In genomic region chr5:177430146-177430951, GRCh38 we compare ENCODE assay signal across 12 cellular contexts. TPM values are rescaled to one million over a fixed set of nuclear protein-coding genes. Genes with fewer than 3 reads are reported as not detected.
DNase-seq lines count a peak whose midpoint lies in the region; ATAC-seq, FAIRE-seq and TF ChIP-seq lines count a peak whose summit lies in the region.
"Had no signal": no experiment of that assay in that cellular context is flagged by ENCODE, and none has a peak within 500 bp of the region (broad histone marks: within the 10 kb centered on the region; RNA-seq: fewer than 3 reads in every experiment).

No MANE protein-coding gene starts in this region.

- no peaks in the 10 kb centered on the region for H4K20me1 ChIP-seq in HepG2 (ENCODE audit: insufficient read depth, low read length)

- peaks cover 7% of the 10 kb centered on the region for H3K36me3 Mint-ChIP-seq in T-helper 17 cell (ENCODE audit: low read depth)

- BruUV-seq in HepG2 (replicated peaks; lab: Mats Ljungman, UMichigan) = no TSS peak

- CTCF ChIA-PET in HepG2 (lab: Yijun Ruan, JAX; ENCODE audit: low intra/inter-chr PET ratio, low total read pairs) = no interaction called here

- no peak overlapping the region for H2AFZ ChIP-seq in HepG2 (ENCODE audit: low read length)

- no peak for FAIRE-seq in HepG2 (lab: Jason Lieb, UNC)

- H3K36me3 ChIP-seq in HepG2 (replicated peaks in 1 of 2; ENCODE audit: control insufficient read depth in 1 of 2, insufficient read depth in 2 of 2, low read length in 2 of 2) = peaks cover 14 to 24% of the 10 kb centered on the region in 2 experiments; a peak in 4 of 5 replicates
- H3K36me3 ChIP-seq in right lobe of liver = peaks cover 0 to 31% (median 0%) of the 10 kb centered on the region in 4 donors
- H3K36me3 ChIP-seq in upper lobe of right lung = peaks cover 37% of the 10 kb centered on the region

- intact Hi-C loops in HepG2 (cut with micrococcal nuclease; ENCODE audit: unreplicated experiment) (no loop called here), right lobe of liver (cut with DNase I) (no loop called here), upper lobe of right lung (cut with DNase I) (no loop called here)

- no peak for TF ChIP-seq CTCF in HepG2 (CRISPR knock-in tag; IDR thresholded peaks at IDR 0.05)
- no peak for TF ChIP-seq CTCF in right lobe of liver (IDR thresholded peaks at IDR 0.05)
- TF ChIP-seq CTCF in upper lobe of right lung (IDR thresholded peaks at IDR 0.05) = no peak

- in situ Hi-C loops in HepG2 (cut with HindIII; ENCODE audit: extremely low pct_ligation_motif_present, low pct_unique_long_range_greater_than_20kb) = no loop called here

- TF ChIP-seq POLR2A in HepG2 (IDR thresholded peaks at IDR 0.05; ENCODE audit: insufficient read depth in 1 of 2, low read depth in 2 of 2, low read length in 2 of 2) = no peak
- no peak for TF ChIP-seq POLR2A in right lobe of liver (IDR thresholded peaks at IDR 0.05)

- H3K4me3 ChIP-seq in HepG2 (replicated peaks in 1 of 3; ENCODE audit: insufficient read depth in 1 of 3, low read depth in 2 of 3, low read length in 3 of 3) (no peak overlapping the region), right lobe of liver (no peak overlapping the region), upper lobe of right lung (no peak overlapping the region)
- H3K4me3 ChIP-seq: lung had no signal

- peaks cover 42% of the 10 kb centered on the region for H3K4me1 ChIP-seq in HepG2 (ENCODE audit: insufficient read depth, low read length)
- peaks cover 0 to 16% (median 0%) of the 10 kb centered on the region in 4 donors for H3K4me1 ChIP-seq in right lobe of liver
- peaks cover 49% of the 10 kb centered on the region for H3K4me1 ChIP-seq in upper lobe of right lung

- no peak overlapping the region for H3K9ac ChIP-seq in HepG2 (ENCODE audit: insufficient read depth, low read depth, low read length)

- H3K4me3 Mint-ChIP-seq in T-helper 17 cell = peak overlapping the region; percentile 93

- H3K27me3 Mint-ChIP-seq in T-helper 17 cell = no peaks in the 10 kb centered on the region

- no peak for TF ChIP-seq RAD21 in HepG2 (CRISPR knock-in tag; IDR thresholded peaks at IDR 0.05)

- no peaks in the 10 kb centered on the region for H3K9me3 ChIP-seq in HepG2 (ENCODE audit: low read length)
- H3K9me3 ChIP-seq in right lobe of liver = no peaks in the 10 kb centered on the region
- H3K9me3 ChIP-seq in T-helper 17 cell (ENCODE audit: control insufficient read depth, low read length, poor library complexity, severe bottlenecking) = no peaks in the 10 kb centered on the region
- H3K9me3 ChIP-seq in upper lobe of right lung = no peaks in the 10 kb centered on the region

- ATAC-seq in HepG2 (no peak), right lobe of liver (no peak), T-helper 17 cell (no peak), esophagus mucosa (peak; percentile 6), upper lobe of right lung (no peak)

- peaks cover 14% of the 10 kb centered on the region for H3K79me2 ChIP-seq in HepG2 (ENCODE audit: insufficient read depth, low read length)

- no peak for TF ChIP-seq EP300 in HepG2 (IDR thresholded peaks at IDR 0.05; ENCODE audit: low read depth in 2 of 2, low read length in 2 of 2)
- TF ChIP-seq EP300 in HepG2 (CRISPR knock-in tag; IDR thresholded peaks at IDR 0.05; ENCODE audit: borderline replicate concordance) = no peak

- peaks cover 61% of the 10 kb centered on the region for H3K4me1 Mint-ChIP-seq in T-helper 17 cell

- POLR2A ChIA-PET in HepG2 (lab: Yijun Ruan, JAX) = interaction anchor here (1.0 kb wide), 1 partner anchor 17 kb away, joined by 4 read pairs; no protein-coding TSS in a partner anchor

- no peak overlapping the region for H3K4me2 ChIP-seq in HepG2 (ENCODE audit: low read depth, low read length)

- H3K27me3 ChIP-seq in HepG2 (ENCODE audit: control insufficient read depth in 1 of 2, insufficient read depth in 2 of 2, low read length in 2 of 2) (no peaks in the 10 kb centered on the region; a peak in 1 of 5 replicates), right lobe of liver (no peaks in the 10 kb centered on the region), upper lobe of right lung (no peaks in the 10 kb centered on the region)

- WGBS in HepG2 (ENCODE audit: low lambda C conversion rate) = 97% methylated on average over 22 of the region's 26 CpGs
- 86% methylated on average over 8 of the region's 26 CpGs for WGBS in right lobe of liver (ENCODE audit: insufficient coverage, low coverage, low lambda C conversion rate, missing lambda C conversion rate)

- no peak for DNase-seq in HepG2 (ENCODE audit: low spot score)
- DNase-seq in right lobe of liver = no peak
- peak in 1 of 3 donors; percentile 5 for DNase-seq in T-helper 17 cell
- peak; percentile 58 for DNase-seq in upper lobe of right lung
- DNase-seq in GDM1 (lab: John Stamatoyannopoulos, UW) = no peak
- DNase-seq in epidermal melanocyte (ENCODE audit: insufficient read length, low spot score) = no peak
- no peak for DNase-seq in SKM-1 treated with dmso at 0.1 percent for 144 hours (lab: John Stamatoyannopoulos, UW; ENCODE audit: unreplicated experiment)
- DNase-seq: NCI-H345; stimulated activated naive CD4-positive, alpha-beta T cell treated with Interleukin-2 at 50 U/mL for 16 hours had no signal

- peak overlapping the region; percentile 98 for H3K27ac Mint-ChIP-seq in T-helper 17 cell

- H3K27ac ChIP-seq in HepG2 (ENCODE audit: extremely low read length, insufficient read depth, low read length) (no peak overlapping the region), right lobe of liver (peak overlapping the region in 1 of 3 donors; percentile 33), upper lobe of right lung (no peak overlapping the region)

RNA-seq across cellular contexts. Expression of gene GRK6, which starts 3.9 kb away (rescaled TPM):
- total RNA-seq in HepG2 (2016; rRNA removed; fragmentation: Illumina TruSeq; extraction: Trizol) (16.1 and 19.9 TPM in 2 replicates), right lobe of liver (10 to 100 TPM in 3 of 6 experiments, 1 to 10 TPM in 3; 6.1 to 10.8 (median 10.0) TPM), T-helper 17 cell (100 to 1,000 TPM; 178 to 232 TPM), esophagus mucosa (26.6 TPM), upper lobe of right lung (43.9 TPM)
- total RNA-seq in HepG2 (2016; cell fraction: cytosol; rRNA removed; fragmentation: Illumina TruSeq; extraction: Trizol; ENCODE audit: low read depth) = 21.2 and 25.1 TPM in 2 replicates
- 15.7 and 20.8 TPM in 2 replicates for total RNA-seq in HepG2 (2016; cell fraction: insoluble cytoplasmic fraction; rRNA removed; fragmentation: Illumina TruSeq; extraction: Trizol)
- total RNA-seq in HepG2 (2016; cell fraction: membrane; rRNA removed; fragmentation: Illumina TruSeq; extraction: Trizol) = 43.3 and 44.5 TPM in 2 replicates
- total RNA-seq in HepG2 (2016; cell fraction: nucleus; rRNA removed; fragmentation: Illumina TruSeq; extraction: Trizol) = 15.6 TPM in 2 replicates
- polyA plus RNA-seq in HepG2 (2011; rRNA removed) = 13.2 and 17.4 TPM in 2 replicates
- polyA plus RNA-seq in HepG2 (2011; cell fraction: cytosol; rRNA removed) = 16.2 and 19.6 TPM in 2 replicates
- 21.6 and 24.6 TPM in 2 replicates for polyA plus RNA-seq in HepG2 (2011; cell fraction: nucleus; rRNA removed)
- polyA plus RNA-seq in HepG2 (2012) = 16.7 and 17.5 TPM in 2 replicates
- 36.3 and 37.2 TPM in 2 replicates for polyA plus RNA-seq in HepG2 (2016; cell fraction: cytosol; fragmentation: Illumina TruSeq; extraction: Trizol; ENCODE audit: low read depth)
- 20.6 and 21.6 TPM in 2 replicates for polyA plus RNA-seq in HepG2 (2016; cell fraction: insoluble cytoplasmic fraction; fragmentation: Illumina TruSeq; extraction: Trizol; ENCODE audit: low read depth)
- polyA plus RNA-seq in HepG2 (2016; cell fraction: membrane; fragmentation: Illumina TruSeq; extraction: Trizol; ENCODE audit: low read depth) = 45.6 and 48.4 TPM in 2 replicates
- polyA plus RNA-seq in HepG2 (2016; cell fraction: nucleus; fragmentation: Illumina TruSeq; extraction: Trizol; ENCODE audit: insufficient read depth, low read depth) = 22.8 and 26.4 TPM in 2 replicates
- polyA minus RNA-seq in HepG2 (2011; rRNA and poly(A)+ RNA removed; ENCODE audit: low replicate concordance) = 11.2 and 22.9 TPM in 2 replicates
- polyA minus RNA-seq in HepG2 (2011; cell fraction: cytosol; rRNA and poly(A)+ RNA removed) = 13.6 and 15.1 TPM in 2 replicates
- polyA minus RNA-seq in HepG2 (2011; cell fraction: nucleus; rRNA and poly(A)+ RNA removed) = 19.2 and 24.9 TPM in 2 replicates

RNA-seq across cellular contexts. Expression of gene PRR7, which starts 16.3 kb away (rescaled TPM):
- total RNA-seq in HepG2 (2016; rRNA removed; fragmentation: Illumina TruSeq; extraction: Trizol) (3.9 and 5.0 TPM in 2 replicates), right lobe of liver (10 to 100 TPM in 1 of 6 experiments, 1 to 10 TPM in 3, under 1 TPM in 2; 0.15 to 13.0 (median 1.9) TPM), T-helper 17 cell (10 to 100 TPM; 32.0 to 40.1 TPM), esophagus mucosa (4.3 TPM), upper lobe of right lung (2.1 TPM)
- 16.0 and 17.8 TPM in 2 replicates for total RNA-seq in HepG2 (2016; cell fraction: cytosol; rRNA removed; fragmentation: Illumina TruSeq; extraction: Trizol; ENCODE audit: low read depth)
- total RNA-seq in HepG2 (2016; cell fraction: insoluble cytoplasmic fraction; rRNA removed; fragmentation: Illumina TruSeq; extraction: Trizol) = 3.2 and 5.8 TPM in 2 replicates
- total RNA-seq in HepG2 (2016; cell fraction: membrane; rRNA removed; fragmentation: Illumina TruSeq; extraction: Trizol) = 13.3 and 19.1 TPM in 2 replicates
- 2.0 and 2.5 TPM in 2 replicates for total RNA-seq in HepG2 (2016; cell fraction: nucleus; rRNA removed; fragmentation: Illumina TruSeq; extraction: Trizol)
- polyA plus RNA-seq in HepG2 (2011; rRNA removed) = 4.8 and 6.7 TPM in 2 replicates
- polyA plus RNA-seq in HepG2 (2011; cell fraction: cytosol; rRNA removed) = 6.4 and 16.7 TPM in 2 replicates
- polyA plus RNA-seq in HepG2 (2011; cell fraction: nucleus; rRNA removed) = 14.7 and 21.3 TPM in 2 replicates
- polyA plus RNA-seq in HepG2 (2012) = 1.5 and 3.1 TPM in 2 replicates
- 20.2 and 21.6 TPM in 2 replicates for polyA plus RNA-seq in HepG2 (2016; cell fraction: cytosol; fragmentation: Illumina TruSeq; extraction: Trizol; ENCODE audit: low read depth)
- polyA plus RNA-seq in HepG2 (2016; cell fraction: insoluble cytoplasmic fraction; fragmentation: Illumina TruSeq; extraction: Trizol; ENCODE audit: low read depth) = 4.9 and 5.8 TPM in 2 replicates
- polyA plus RNA-seq in HepG2 (2016; cell fraction: membrane; fragmentation: Illumina TruSeq; extraction: Trizol; ENCODE audit: low read depth) = 16.9 and 17.7 TPM in 2 replicates
- polyA plus RNA-seq in HepG2 (2016; cell fraction: nucleus; fragmentation: Illumina TruSeq; extraction: Trizol; ENCODE audit: insufficient read depth, low read depth) = 5.8 and 6.9 TPM in 2 replicates
- 0.94 and 6.4 TPM in 2 replicates for polyA minus RNA-seq in HepG2 (2011; rRNA and poly(A)+ RNA removed; ENCODE audit: low replicate concordance)
- polyA minus RNA-seq in HepG2 (2011; cell fraction: cytosol; rRNA and poly(A)+ RNA removed) = 3.2 and 5.0 TPM in 2 replicates
- 1.1 and 1.4 TPM in 2 replicates for polyA minus RNA-seq in HepG2 (2011; cell fraction: nucleus; rRNA and poly(A)+ RNA removed)

RNA-seq across cellular contexts. Expression of gene F12, which starts 21.0 kb away (rescaled TPM):
- 1.3 and 3.0 TPM in 2 replicates for total RNA-seq in HepG2 (2016; rRNA removed; fragmentation: Illumina TruSeq; extraction: Trizol)
- 1.9 and 3.1 TPM in 2 replicates for total RNA-seq in HepG2 (2016; cell fraction: cytosol; rRNA removed; fragmentation: Illumina TruSeq; extraction: Trizol; ENCODE audit: low read depth)
- 1.4 and 3.6 TPM in 2 replicates for total RNA-seq in HepG2 (2016; cell fraction: insoluble cytoplasmic fraction; rRNA removed; fragmentation: Illumina TruSeq; extraction: Trizol)
- total RNA-seq in HepG2 (2016; cell fraction: membrane; rRNA removed; fragmentation: Illumina TruSeq; extraction: Trizol) = 2.4 and 3.3 TPM in 2 replicates
- 2.3 and 3.0 TPM in 2 replicates for total RNA-seq in HepG2 (2016; cell fraction: nucleus; rRNA removed; fragmentation: Illumina TruSeq; extraction: Trizol)
- polyA plus RNA-seq in HepG2 (2011; rRNA removed) = 2.5 and 3.1 TPM in 2 replicates
- polyA plus RNA-seq in HepG2 (2011; cell fraction: cytosol; rRNA removed) = 1.5 and 3.0 TPM in 2 replicates
- polyA plus RNA-seq in HepG2 (2011; cell fraction: nucleus; rRNA removed) = 27.2 and 32.3 TPM in 2 replicates
- polyA plus RNA-seq in HepG2 (2012) = 3.6 and 10.3 TPM in 2 replicates
- 3.7 and 5.9 TPM in 2 replicates for polyA plus RNA-seq in HepG2 (2016; cell fraction: cytosol; fragmentation: Illumina TruSeq; extraction: Trizol; ENCODE audit: low read depth)
- 1.6 and 2.3 TPM in 2 replicates for polyA plus RNA-seq in HepG2 (2016; cell fraction: insoluble cytoplasmic fraction; fragmentation: Illumina TruSeq; extraction: Trizol; ENCODE audit: low read depth)
- 3.4 and 5.0 TPM in 2 replicates for polyA plus RNA-seq in HepG2 (2016; cell fraction: membrane; fragmentation: Illumina TruSeq; extraction: Trizol; ENCODE audit: low read depth)
- polyA plus RNA-seq in HepG2 (2016; cell fraction: nucleus; fragmentation: Illumina TruSeq; extraction: Trizol; ENCODE audit: insufficient read depth, low read depth) = 6.6 and 9.9 TPM in 2 replicates
- polyA minus RNA-seq in HepG2 (2011; rRNA and poly(A)+ RNA removed; ENCODE audit: low replicate concordance) = 2.5 and 2.6 TPM in 2 replicates
- polyA minus RNA-seq in HepG2 (2011; cell fraction: cytosol; rRNA and poly(A)+ RNA removed) = 0.30 and 1.2 TPM in 2 replicates
- polyA minus RNA-seq in HepG2 (2011; cell fraction: nucleus; rRNA and poly(A)+ RNA removed) = 1.0 and 1.7 TPM in 2 replicates
- total RNA-seq in right lobe of liver = 100 to 1,000 TPM; 236 to 518 (median 365) TPM
- 1 to 10 TPM in 1 of 2 donors, under 1 TPM in 1; 0.62 to 1.1 TPM for total RNA-seq in T-helper 17 cell
- 32.8 TPM for total RNA-seq in esophagus mucosa
- total RNA-seq in upper lobe of right lung = 0.69 TPM
- total RNA-seq: skeletal muscle tissue had no signal

RNA-seq across cellular contexts. Expression of gene PFN3, which starts 29.9 kb away (rescaled TPM):
- total RNA-seq in HepG2 (2016; rRNA removed; fragmentation: Illumina TruSeq; extraction: Trizol) (not detected in 2 replicates), right lobe of liver (not detected), T-helper 17 cell (not detected), esophagus mucosa (not detected), upper lobe of right lung (not detected)
- not detected in 2 replicates for total RNA-seq in HepG2 (2016; cell fraction: cytosol; rRNA removed; fragmentation: Illumina TruSeq; extraction: Trizol; ENCODE audit: low read depth)
- not detected in 2 replicates for total RNA-seq in HepG2 (2016; cell fraction: insoluble cytoplasmic fraction; rRNA removed; fragmentation: Illumina TruSeq; extraction: Trizol)
- not detected in 2 replicates for total RNA-seq in HepG2 (2016; cell fraction: membrane; rRNA removed; fragmentation: Illumina TruSeq; extraction: Trizol)
- total RNA-seq in HepG2 (2016; cell fraction: nucleus; rRNA removed; fragmentation: Illumina TruSeq; extraction: Trizol) = not detected in 2 replicates
- not detected in 2 replicates for polyA plus RNA-seq in HepG2 (2011; rRNA removed)
- not detected in 2 replicates for polyA plus RNA-seq in HepG2 (2011; cell fraction: cytosol; rRNA removed)
- not detected in 2 replicates for polyA plus RNA-seq in HepG2 (2011; cell fraction: nucleus; rRNA removed)
- not detected in 2 replicates for polyA plus RNA-seq in HepG2 (2012)
- not detected in 2 replicates for polyA plus RNA-seq in HepG2 (2016; cell fraction: cytosol; fragmentation: Illumina TruSeq; extraction: Trizol; ENCODE audit: low read depth)
- not detected in 2 replicates for polyA plus RNA-seq in HepG2 (2016; cell fraction: insoluble cytoplasmic fraction; fragmentation: Illumina TruSeq; extraction: Trizol; ENCODE audit: low read depth)
- polyA plus RNA-seq in HepG2 (2016; cell fraction: membrane; fragmentation: Illumina TruSeq; extraction: Trizol; ENCODE audit: low read depth) = not detected in 2 replicates
- not detected in 2 replicates for polyA plus RNA-seq in HepG2 (2016; cell fraction: nucleus; fragmentation: Illumina TruSeq; extraction: Trizol; ENCODE audit: insufficient read depth, low read depth)
- polyA minus RNA-seq in HepG2 (2011; rRNA and poly(A)+ RNA removed; ENCODE audit: low replicate concordance) = not detected in 2 replicates
- polyA minus RNA-seq in HepG2 (2011; cell fraction: cytosol; rRNA and poly(A)+ RNA removed) = not detected in 2 replicates
- polyA minus RNA-seq in HepG2 (2011; cell fraction: nucleus; rRNA and poly(A)+ RNA removed) = not detected in 2 replicates
- total RNA-seq: lung, skeletal muscle tissue had no signal
- polyA plus RNA-seq: lung had no signal

RNA-seq across cellular contexts. Expression of gene DBN1, which starts 43.1 kb away (rescaled TPM):
- total RNA-seq in HepG2 (2016; rRNA removed; fragmentation: Illumina TruSeq; extraction: Trizol) (15.7 and 37.3 TPM in 2 replicates), right lobe of liver (1 to 10 TPM; 1.1 to 4.6 (median 3.1) TPM), T-helper 17 cell (1 to 10 TPM; 1.2 to 5.0 TPM), esophagus mucosa (27.2 TPM), upper lobe of right lung (34.6 TPM)
- total RNA-seq in HepG2 (2016; cell fraction: cytosol; rRNA removed; fragmentation: Illumina TruSeq; extraction: Trizol; ENCODE audit: low read depth) = 6.9 and 9.3 TPM in 2 replicates
- 12.8 and 37.5 TPM in 2 replicates for total RNA-seq in HepG2 (2016; cell fraction: insoluble cytoplasmic fraction; rRNA removed; fragmentation: Illumina TruSeq; extraction: Trizol)
- 12.9 and 15.2 TPM in 2 replicates for total RNA-seq in HepG2 (2016; cell fraction: membrane; rRNA removed; fragmentation: Illumina TruSeq; extraction: Trizol)
- total RNA-seq in HepG2 (2016; cell fraction: nucleus; rRNA removed; fragmentation: Illumina TruSeq; extraction: Trizol) = 33.8 and 39.3 TPM in 2 replicates
- polyA plus RNA-seq in HepG2 (2011; rRNA removed) = 27.0 and 30.9 TPM in 2 replicates
- 14.1 and 18.1 TPM in 2 replicates for polyA plus RNA-seq in HepG2 (2011; cell fraction: cytosol; rRNA removed)
- 167 and 276 TPM in 2 replicates for polyA plus RNA-seq in HepG2 (2011; cell fraction: nucleus; rRNA removed)
- polyA plus RNA-seq in HepG2 (2012) = 16.5 and 21.1 TPM in 2 replicates
- polyA plus RNA-seq in HepG2 (2016; cell fraction: cytosol; fragmentation: Illumina TruSeq; extraction: Trizol; ENCODE audit: low read depth) = 7.2 and 8.7 TPM in 2 replicates
- 16.0 and 21.2 TPM in 2 replicates for polyA plus RNA-seq in HepG2 (2016; cell fraction: insoluble cytoplasmic fraction; fragmentation: Illumina TruSeq; extraction: Trizol; ENCODE audit: low read depth)
- polyA plus RNA-seq in HepG2 (2016; cell fraction: membrane; fragmentation: Illumina TruSeq; extraction: Trizol; ENCODE audit: low read depth) = 11.4 and 15.4 TPM in 2 replicates
- 72.9 and 77.5 TPM in 2 replicates for polyA plus RNA-seq in HepG2 (2016; cell fraction: nucleus; fragmentation: Illumina TruSeq; extraction: Trizol; ENCODE audit: insufficient read depth, low read depth)
- 30.4 and 47.5 TPM in 2 replicates for polyA minus RNA-seq in HepG2 (2011; rRNA and poly(A)+ RNA removed; ENCODE audit: low replicate concordance)
- 13.2 and 16.4 TPM in 2 replicates for polyA minus RNA-seq in HepG2 (2011; cell fraction: cytosol; rRNA and poly(A)+ RNA removed)
- 42.1 and 43.0 TPM in 2 replicates for polyA minus RNA-seq in HepG2 (2011; cell fraction: nucleus; rRNA and poly(A)+ RNA removed)
